ENCODE assay signal across 1 cellular context in the genomic region with DNA sequence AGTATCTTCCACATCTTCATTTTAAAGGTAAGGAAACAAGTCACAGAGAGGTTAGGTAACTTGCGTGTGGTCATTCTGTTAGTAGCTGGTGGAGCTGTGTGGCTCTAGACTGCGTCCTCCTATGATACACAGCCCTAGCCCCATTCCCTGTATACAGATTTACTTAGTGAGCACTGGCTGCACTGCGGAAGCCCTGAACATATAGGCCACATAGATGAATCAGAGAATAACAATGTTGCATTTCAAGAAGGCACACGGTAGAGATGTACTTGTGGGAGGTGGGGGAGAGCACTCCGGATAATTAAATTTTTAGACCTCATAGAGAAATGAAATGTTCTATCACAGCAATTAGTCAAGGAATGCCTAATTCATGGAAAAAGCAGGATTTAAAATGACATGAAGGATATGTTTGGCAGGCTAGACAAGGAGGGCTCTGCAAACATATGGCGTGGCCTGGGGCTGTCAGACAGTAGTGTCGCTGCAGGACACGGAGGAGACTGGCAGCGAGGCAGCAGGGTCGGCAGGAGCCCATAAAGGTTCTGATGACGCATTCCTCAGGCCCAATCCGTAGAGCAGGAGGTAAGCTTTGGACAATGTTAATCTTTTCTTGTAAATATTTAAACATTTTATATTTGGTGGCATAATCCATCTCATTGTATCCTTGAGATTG.
TF ChIP-seq lines count a peak whose summit lies in the region.

No MANE protein-coding gene starts in this region.

TF ChIP-seq in GM23338, 12 proteins besides CTCF, POLR2A, EP300 and RAD21 (continued from another document):
- TF ChIP-seq NANOG (IDR thresholded peaks at IDR 0.05; ENCODE audit: borderline replicate concordance): no peak
- TF ChIP-seq STAT1 (IDR thresholded peaks at IDR 0.05; ENCODE audit: unreplicated experiment): no peak
- no peak for TF ChIP-seq ZNF114 (CRISPR knock-in tag; IDR thresholded peaks at IDR 0.05)
- TF ChIP-seq ZNF331 (CRISPR knock-in tag; IDR thresholded peaks at IDR 0.05; ENCODE audit: low read depth): no peak
